In the genomic region with DNA sequence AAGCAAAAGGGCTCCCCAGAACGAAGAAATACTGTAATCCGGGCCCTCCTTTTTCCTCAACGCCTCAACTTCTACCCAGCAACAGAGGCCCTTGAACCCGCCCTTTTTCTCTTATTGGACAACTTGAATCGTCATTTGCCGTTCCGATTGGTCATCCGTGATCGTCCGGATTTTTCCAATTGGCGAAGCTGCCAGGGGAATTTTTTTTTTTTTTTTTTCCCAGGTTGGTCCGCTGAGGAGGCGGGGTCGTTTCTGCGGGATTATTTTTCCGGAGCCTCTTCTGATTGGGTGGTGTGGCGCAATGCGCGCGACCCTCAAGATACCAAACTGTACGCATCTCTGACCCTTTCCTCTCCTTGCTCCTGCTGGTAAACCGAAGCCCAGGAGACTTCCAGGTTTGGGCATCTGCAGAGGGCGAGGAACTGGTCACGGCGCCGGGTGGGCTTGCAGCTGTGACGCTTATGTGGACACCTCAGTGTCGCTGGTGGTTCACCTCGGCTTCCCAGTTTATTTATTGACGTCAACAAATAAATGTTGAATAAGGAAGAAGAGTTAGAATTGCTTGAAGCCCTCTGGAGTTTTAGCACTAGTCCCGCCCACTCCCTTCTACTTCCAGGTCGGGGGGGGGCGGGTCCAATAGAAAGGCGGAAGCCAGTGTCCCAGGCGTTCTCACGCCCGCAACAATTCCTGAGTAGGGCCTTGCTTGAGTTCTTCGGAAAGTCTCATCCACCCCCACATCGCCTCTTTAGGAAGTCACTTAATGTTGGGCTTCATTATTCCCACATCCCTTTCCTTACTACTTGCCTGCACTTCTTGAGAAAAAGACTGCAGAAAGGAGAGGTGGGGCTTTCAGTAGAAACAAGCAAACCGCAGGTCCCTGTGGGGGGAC, we compare ENCODE assay signal across 8 cellular contexts. TPM values are rescaled to one million over a fixed set of nuclear protein-coding genes. Genes with fewer than 3 reads are reported as not detected.
A peak's percentile ranks its signal among the peaks of the same experiment; 100 is the strongest.
DNase-seq lines count a peak whose midpoint lies in the region; ATAC-seq and TF ChIP-seq lines count a peak whose summit lies in the region.

A gene with protein sequence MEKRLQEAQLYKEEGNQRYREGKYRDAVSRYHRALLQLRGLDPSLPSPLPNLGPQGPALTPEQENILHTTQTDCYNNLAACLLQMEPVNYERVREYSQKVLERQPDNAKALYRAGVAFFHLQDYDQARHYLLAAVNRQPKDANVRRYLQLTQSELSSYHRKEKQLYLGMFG (plus strand): TSS at position 654 of the 889 bp plus-strand sequence. CDS start 363 bp downstream, outside the sequence.

- no peaks in the 10 kb centered on the region for H3K27me3 ChIP-seq in prostate gland (replicated peaks; ENCODE audit: insufficient read depth)

- peak within 1 kb of the TSS; percentile 98 for H3K27ac Mint-ChIP-seq in T-helper 17 cell

- H3K4me3 Mint-ChIP-seq in T-helper 17 cell: peak within 1 kb of the TSS; percentile 96

- no peaks in the 10 kb centered on the region for H3K27me3 Mint-ChIP-seq in T-helper 17 cell

- peaks cover 37% of the 10 kb centered on the region for H3K4me1 Mint-ChIP-seq in T-helper 17 cell

- H3K27ac ChIP-seq in prostate gland (peak within 1 kb of the TSS; percentile 89 to 97), urinary bladder (ENCODE audit: low read depth) (peak within 1 kb of the TSS; percentile 92)

- intact Hi-C loops in left ventricle myocardium superior (cut with micrococcal nuclease) (no loop called here), prostate gland (cut with DNase I) (loop anchor here (5.0 kb wide), 1 partner anchor 34 kb away; a partner anchor contains a TSS)

- peak; percentile 65 for TF ChIP-seq POLR2A in GM15510 (IDR thresholded peaks at IDR 0.05; ENCODE audit: borderline replicate concordance, extremely low read depth, insufficient read length)
- peak; percentile 66 for TF ChIP-seq POLR2A in prostate gland (IDR thresholded peaks at IDR 0.05)

- H3K36me3 Mint-ChIP-seq in T-helper 17 cell (ENCODE audit: low read depth): peaks cover 7% of the 10 kb centered on the region

- H3K4me3 ChIP-seq in prostate gland: peak within 1 kb of the TSS; percentile 79 to 90
- peak within 1 kb of the TSS; percentile 93 for H3K4me3 ChIP-seq in urinary bladder (ENCODE audit: low read depth, low read length)

- H3K4me1 ChIP-seq in prostate gland (replicated peaks): peaks cover 9% of the 10 kb centered on the region
- peaks cover 4% of the 10 kb centered on the region for H3K4me1 ChIP-seq in urinary bladder (ENCODE audit: insufficient read depth)

- TF ChIP-seq CTCF in prostate gland (IDR thresholded peaks at IDR 0.05): no peak

- WGBS in prostate gland: under 1% methylated on average over 40 of the region's 40 CpGs
- under 1% methylated on average over 40 of the region's 40 CpGs for WGBS in urinary bladder

- no peaks in the 10 kb centered on the region for H3K9me3 ChIP-seq in T-helper 17 cell (ENCODE audit: control insufficient read depth, low read length, poor library complexity, severe bottlenecking)
- no peaks in the 10 kb centered on the region for H3K9me3 ChIP-seq in prostate gland

- ATAC-seq in HG02885 (IDR thresholded peaks at IDR 0.05; ENCODE audit: poor library complexity, unreplicated experiment) (peak; percentile 65), T-helper 17 cell (peak; percentile 67), left ventricle myocardium superior (peak; percentile 80)

- H3K36me3 ChIP-seq in prostate gland: no peaks in the 10 kb centered on the region
- peaks cover 4% of the 10 kb centered on the region for H3K36me3 ChIP-seq in urinary bladder (ENCODE audit: insufficient read depth)

- peak; percentile 95 for DNase-seq in NCI-H1694 treated with DMSO at 0.1 percent for 48 hours (lab: John Stamatoyannopoulos, UW)
- DNase-seq in T-helper 17 cell: peak; percentile 70 to 77 (median 73)
- DNase-seq in amygdala (lab: John Stamatoyannopoulos, UW): peak in 55 of 56 donors; percentile 65 to 97 (median 86)
- DNase-seq in left ventricle myocardium superior: peak; percentile 88
- peak; percentile 89 for DNase-seq in prostate gland (ENCODE audit: low spot score)

RNA-seq across cellular contexts. Expression of the gene that starts here (rescaled TPM):
- total RNA-seq in T-helper 17 cell (10 to 100 TPM; 11.0 to 14.1 TPM), left ventricle myocardium superior (15.1 TPM), prostate gland (10 to 100 TPM; 25.1 to 25.5 TPM), urinary bladder (35.6 TPM)
- polyA plus RNA-seq in urinary bladder: 27.3 TPM

Comparison
In these comparisons a context has a peak if more than half of its experiments do, and no peak if none do; other contexts are left out.
1. Peak in every context shown above with its lines: DNase-seq, ATAC-seq, H3K4me3 ChIP-seq and H3K27ac ChIP-seq.